In the genomic region with DNA sequence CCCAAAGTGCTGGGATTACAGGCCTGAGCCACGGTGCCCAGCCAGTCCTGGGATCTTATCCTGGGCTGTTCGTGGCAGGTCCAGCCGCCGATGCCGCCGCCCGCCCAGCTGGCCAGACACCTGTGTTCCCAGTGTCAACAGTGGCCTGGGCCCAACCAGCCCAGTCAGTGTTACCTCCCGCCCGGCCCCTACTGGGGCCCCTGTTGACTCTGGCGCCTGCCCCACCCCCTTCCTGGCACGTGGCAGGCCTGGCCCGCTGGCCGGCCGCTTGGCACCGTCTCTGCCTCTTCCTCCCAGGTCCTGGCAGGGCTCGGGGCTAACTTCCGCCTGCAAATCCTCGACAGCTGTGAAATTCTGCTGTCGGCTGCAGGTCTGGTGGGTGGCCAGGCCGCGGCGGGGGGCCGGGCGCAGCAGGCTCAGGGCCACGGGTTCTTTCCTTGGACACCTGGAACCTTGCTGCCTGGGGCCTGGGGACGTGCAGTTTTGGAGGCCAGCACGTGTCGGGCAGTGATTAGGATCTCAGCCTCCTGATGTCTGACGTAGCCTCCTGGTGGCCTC, we compare ENCODE assay signal across 1 cellular context.
TF ChIP-seq lines count a peak whose summit lies in the region.

No MANE protein-coding gene starts in this region.

TF ChIP-seq in HepG2, 621 proteins besides CTCF, POLR2A, EP300 and RAD21 (continued from another document and continues in another):
- TF ChIP-seq, protein P1, sequence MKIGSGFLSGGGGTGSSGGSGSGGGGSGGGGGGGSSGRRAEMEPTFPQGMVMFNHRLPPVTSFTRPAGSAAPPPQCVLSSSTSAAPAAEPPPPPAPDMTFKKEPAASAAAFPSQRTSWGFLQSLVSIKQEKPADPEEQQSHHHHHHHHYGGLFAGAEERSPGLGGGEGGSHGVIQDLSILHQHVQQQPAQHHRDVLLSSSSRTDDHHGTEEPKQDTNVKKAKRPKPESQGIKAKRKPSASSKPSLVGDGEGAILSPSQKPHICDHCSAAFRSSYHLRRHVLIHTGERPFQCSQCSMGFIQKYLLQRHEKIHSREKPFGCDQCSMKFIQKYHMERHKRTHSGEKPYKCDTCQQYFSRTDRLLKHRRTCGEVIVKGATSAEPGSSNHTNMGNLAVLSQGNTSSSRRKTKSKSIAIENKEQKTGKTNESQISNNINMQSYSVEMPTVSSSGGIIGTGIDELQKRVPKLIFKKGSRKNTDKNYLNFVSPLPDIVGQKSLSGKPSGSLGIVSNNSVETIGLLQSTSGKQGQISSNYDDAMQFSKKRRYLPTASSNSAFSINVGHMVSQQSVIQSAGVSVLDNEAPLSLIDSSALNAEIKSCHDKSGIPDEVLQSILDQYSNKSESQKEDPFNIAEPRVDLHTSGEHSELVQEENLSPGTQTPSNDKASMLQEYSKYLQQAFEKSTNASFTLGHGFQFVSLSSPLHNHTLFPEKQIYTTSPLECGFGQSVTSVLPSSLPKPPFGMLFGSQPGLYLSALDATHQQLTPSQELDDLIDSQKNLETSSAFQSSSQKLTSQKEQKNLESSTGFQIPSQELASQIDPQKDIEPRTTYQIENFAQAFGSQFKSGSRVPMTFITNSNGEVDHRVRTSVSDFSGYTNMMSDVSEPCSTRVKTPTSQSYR (CRISPR knock-in tag; IDR thresholded peaks at IDR 0.05; ENCODE audit: borderline replicate concordance): peak; percentile 96
- TF ChIP-seq ZNF180 (CRISPR knock-in tag; IDR thresholded peaks at IDR 0.05; ENCODE audit: borderline replicate concordance, low read depth) (no peak), DMAP1 (CRISPR knock-in tag; IDR thresholded peaks at IDR 0.05) (peak; percentile 83; the same call in 1 of the 2 replicates), IRF2 (CRISPR knock-in tag; IDR thresholded peaks at IDR 0.05) (peak; percentile 75), SIN3B (IDR thresholded peaks at IDR 0.05; ENCODE audit: low read length) (no peak), NAIF1 (CRISPR knock-in tag; IDR thresholded peaks at IDR 0.05; ENCODE audit: borderline replicate concordance) (no peak), ZFP91 (CRISPR knock-in tag; IDR thresholded peaks at IDR 0.05; ENCODE audit: borderline replicate concordance) (peak; percentile 96), ATAD3A (CRISPR knock-in tag; IDR thresholded peaks at IDR 0.05) (no peak), ZFP36 (IDR thresholded peaks at IDR 0.05; ENCODE audit: borderline replicate concordance, low read depth, low read length, partially characterized antibody) (no peak), THAP9 (CRISPR knock-in tag; IDR thresholded peaks at IDR 0.05; ENCODE audit: borderline replicate concordance) (peak; percentile 69; the same call in 1 of the 2 replicates), KAT7 (CRISPR knock-in tag; IDR thresholded peaks at IDR 0.05; ENCODE audit: borderline replicate concordance) (peak; percentile 50; the same call in 1 of the 2 replicates), HNRNPK (IDR thresholded peaks at IDR 0.05; ENCODE audit: low read depth, low read length, poor library complexity, severe bottlenecking) (peak; percentile 93), ZBTB1 (CRISPR knock-in tag; IDR thresholded peaks at IDR 0.05; ENCODE audit: borderline replicate concordance) (0 out of 2 replicates have a peak, but pooled peaks have one; percentile 16), ZNF720 (CRISPR knock-in tag; IDR thresholded peaks at IDR 0.05) (no peak), ZNF614 (CRISPR knock-in tag; IDR thresholded peaks at IDR 0.05; ENCODE audit: borderline replicate concordance) (peak; percentile 95), GTF2F1 (IDR thresholded peaks at IDR 0.05; ENCODE audit: low read length) (no peak), HNRNPL (IDR thresholded peaks at IDR 0.05; ENCODE audit: low read depth, low read length) (peak; percentile 100), ZNF790 (CRISPR knock-in tag; IDR thresholded peaks at IDR 0.05; ENCODE audit: borderline replicate concordance) (no peak), ZNF83 (CRISPR knock-in tag; IDR thresholded peaks at IDR 0.05; ENCODE audit: borderline replicate concordance) (peak; percentile 25; the same call in 1 of the 2 replicates), RNF219 (CRISPR knock-in tag; IDR thresholded peaks at IDR 0.05) (no peak; the same call in 1 of the 2 replicates), MIXL1 (CRISPR knock-in tag; IDR thresholded peaks at IDR 0.05) (peak; percentile 54; the same call in 1 of the 2 replicates), ZBTB38 (CRISPR knock-in tag; IDR thresholded peaks at IDR 0.05) (peak; percentile 94), ATF3 (CRISPR knock-in tag; IDR thresholded peaks at IDR 0.05) (peak; percentile 52; the same call in 1 of the 2 replicates), CREM (IDR thresholded peaks at IDR 0.05) (peak; percentile 41), CREM (CRISPR knock-in tag; IDR thresholded peaks at IDR 0.05) (no peak), U2AF1 (optimal IDR thresholded peaks at IDR 0.05; ENCODE audit: low read depth, low read length) (no peak), FOXA3 (CRISPR knock-in tag; IDR thresholded peaks at IDR 0.05) (peak; percentile 98)
- TF ChIP-seq, protein P2, sequence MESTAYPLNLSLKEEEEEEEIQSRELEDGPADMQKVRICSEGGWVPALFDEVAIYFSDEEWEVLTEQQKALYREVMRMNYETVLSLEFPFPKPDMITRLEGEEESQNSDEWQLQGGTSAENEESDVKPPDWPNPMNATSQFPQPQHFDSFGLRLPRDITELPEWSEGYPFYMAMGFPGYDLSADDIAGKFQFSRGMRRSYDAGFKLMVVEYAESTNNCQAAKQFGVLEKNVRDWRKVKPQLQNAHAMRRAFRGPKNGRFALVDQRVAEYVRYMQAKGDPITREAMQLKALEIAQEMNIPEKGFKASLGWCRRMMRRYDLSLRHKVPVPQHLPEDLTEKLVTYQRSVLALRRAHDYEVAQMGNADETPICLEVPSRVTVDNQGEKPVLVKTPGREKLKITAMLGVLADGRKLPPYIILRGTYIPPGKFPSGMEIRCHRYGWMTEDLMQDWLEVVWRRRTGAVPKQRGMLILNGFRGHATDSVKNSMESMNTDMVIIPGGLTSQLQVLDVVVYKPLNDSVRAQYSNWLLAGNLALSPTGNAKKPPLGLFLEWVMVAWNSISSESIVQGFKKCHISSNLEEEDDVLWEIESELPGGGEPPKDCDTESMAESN (CRISPR knock-in tag; conservative IDR thresholded peaks at IDR 0.05): peak; percentile 90
- TF ChIP-seq, protein P3, sequence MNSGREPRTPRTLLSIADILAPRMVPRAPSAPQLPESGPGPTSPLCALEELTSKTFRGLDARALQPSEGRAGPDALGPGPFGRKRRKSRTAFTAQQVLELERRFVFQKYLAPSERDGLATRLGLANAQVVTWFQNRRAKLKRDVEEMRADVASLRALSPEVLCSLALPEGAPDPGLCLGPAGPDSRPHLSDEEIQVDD (CRISPR knock-in tag; IDR thresholded peaks at IDR 0.05; ENCODE audit: borderline replicate concordance): peak; percentile 35; the same call in 1 of the 2 replicates
- TF ChIP-seq, protein P4, sequence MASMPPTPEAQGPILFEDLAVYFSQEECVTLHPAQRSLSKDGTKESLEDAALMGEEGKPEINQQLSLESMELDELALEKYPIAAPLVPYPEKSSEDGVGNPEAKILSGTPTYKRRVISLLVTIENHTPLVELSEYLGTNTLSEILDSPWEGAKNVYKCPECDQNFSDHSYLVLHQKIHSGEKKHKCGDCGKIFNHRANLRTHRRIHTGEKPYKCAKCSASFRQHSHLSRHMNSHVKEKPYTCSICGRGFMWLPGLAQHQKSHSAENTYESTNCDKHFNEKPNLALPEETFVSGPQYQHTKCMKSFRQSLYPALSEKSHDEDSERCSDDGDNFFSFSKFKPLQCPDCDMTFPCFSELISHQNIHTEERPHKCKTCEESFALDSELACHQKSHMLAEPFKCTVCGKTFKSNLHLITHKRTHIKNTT (CRISPR knock-in tag; IDR thresholded peaks at IDR 0.05): no peak
- TF ChIP-seq, protein P5, sequence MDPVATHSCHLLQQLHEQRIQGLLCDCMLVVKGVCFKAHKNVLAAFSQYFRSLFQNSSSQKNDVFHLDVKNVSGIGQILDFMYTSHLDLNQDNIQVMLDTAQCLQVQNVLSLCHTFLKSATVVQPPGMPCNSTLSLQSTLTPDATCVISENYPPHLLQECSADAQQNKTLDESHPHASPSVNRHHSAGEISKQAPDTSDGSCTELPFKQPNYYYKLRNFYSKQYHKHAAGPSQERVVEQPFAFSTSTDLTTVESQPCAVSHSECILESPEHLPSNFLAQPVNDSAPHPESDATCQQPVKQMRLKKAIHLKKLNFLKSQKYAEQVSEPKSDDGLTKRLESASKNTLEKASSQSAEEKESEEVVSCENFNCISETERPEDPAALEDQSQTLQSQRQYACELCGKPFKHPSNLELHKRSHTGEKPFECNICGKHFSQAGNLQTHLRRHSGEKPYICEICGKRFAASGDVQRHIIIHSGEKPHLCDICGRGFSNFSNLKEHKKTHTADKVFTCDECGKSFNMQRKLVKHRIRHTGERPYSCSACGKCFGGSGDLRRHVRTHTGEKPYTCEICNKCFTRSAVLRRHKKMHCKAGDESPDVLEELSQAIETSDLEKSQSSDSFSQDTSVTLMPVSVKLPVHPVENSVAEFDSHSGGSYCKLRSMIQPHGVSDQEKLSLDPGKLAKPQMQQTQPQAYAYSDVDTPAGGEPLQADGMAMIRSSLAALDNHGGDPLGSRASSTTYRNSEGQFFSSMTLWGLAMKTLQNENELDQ (CRISPR knock-in tag; IDR thresholded peaks at IDR 0.05; ENCODE audit: borderline replicate concordance): no peak
